15 cellular contexts compared by ENCODE assay signal in genomic region chr12:71865757-71866536, GRCh38. TPM values are rescaled to one million over a fixed set of nuclear protein-coding genes. Genes with fewer than 3 reads are reported as not detected.
A peak's percentile ranks its signal among the peaks of the same experiment; 100 is the strongest.
DNase-seq lines count a peak whose midpoint lies in the region; ATAC-seq and TF ChIP-seq lines count a peak whose summit lies in the region.
"Had no signal": no experiment of that assay in that cellular context is flagged by ENCODE, and none has a peak within 500 bp of the region (broad histone marks: within the 10 kb centered on the region; RNA-seq: fewer than 3 reads in every experiment).

No MANE protein-coding gene starts in this region.

- no peaks in the 10 kb centered on the region for H3K9me2 ChIP-seq in HCT116 (ENCODE audit: insufficient read depth)

- H4K20me1 ChIP-seq in HCT116 (ENCODE audit: insufficient read depth) (no peaks in the 10 kb centered on the region; the same call in 1 of the 2 replicates), mammary epithelial cell (ENCODE audit: insufficient read depth, low read length) (no peaks in the 10 kb centered on the region)

- WGBS in mammary epithelial cell (ENCODE audit: low coverage, missing lambda C conversion rate), result 52% methylated on average over 5 of the region's 5 CpGs

- in situ Hi-C loops in mammary epithelial cell (cut with MboI; ENCODE audit: low sequenced_read_pairs in 2 of 2), result no loop called here

- DNase-seq in A673 (ENCODE audit: low spot score) (no peak), HCT116 (ENCODE audit: low read depth, low spot score) (no peak), mammary epithelial cell (no peak), SHP77 (lab: John Stamatoyannopoulos, UW) (no peak), immature natural killer cell (no peak)
- DNase-seq in naive thymus-derived CD4-positive, alpha-beta T cell, result no peak
- DNase-seq in activated T-helper 1 cell treated with anti-CD3 and anti-CD28 coated beads, Interleukin-12 subunit alpha, Interleukin-12 subunit beta, Interleukin-2, Interleukin-4 antibody, amounts not matched to agents 30 ng/mL and 10 ng/mL and 1 ng/mL, durations not matched to agents 14 hours and 24 hours and 36 hours (ENCODE audit: low spot score), result no peak
- no peak for DNase-seq in CD4-positive, alpha-beta T cell
- DNase-seq: NCI-H1694 treated with DMSO at 0.1 percent for 48 hours; NCI-H526 treated with DMSO at 0.1 percent for 48 hours; Peyer's patch; stimulated activated naive CD4-positive, alpha-beta T cell treated with Interleukin-2 at 50 U/mL for 16 hours; T-helper 1 cell had no signal

- H3K9me3 ChIP-seq in A673 (ENCODE audit: low read depth, low read length, poor library complexity, severe bottlenecking), result peaks cover 25% of the 10 kb centered on the region
- H3K9me3 ChIP-seq in HCT116 (ENCODE audit: control insufficient read depth in 1 of 2, insufficient read depth in 1 of 2, low read depth in 1 of 2, low read length in 2 of 2), result 0 out of 4 replicates have a peak, but pooled peaks cover 0 to 3% of the 10 kb centered on the region in 2 experiments
- H3K9me3 ChIP-seq in mammary epithelial cell (replicated peaks; ENCODE audit: insufficient read depth, low read length), result peaks cover 6% of the 10 kb centered on the region
- peaks cover 0 to 21% (median 3%) of the 10 kb centered on the region in 3 experiments for H3K9me3 ChIP-seq in naive thymus-derived CD4-positive, alpha-beta T cell (ENCODE audit: control insufficient read depth in 2 of 3, low read length in 3 of 3)
- peaks cover 26% of the 10 kb centered on the region for H3K9me3 ChIP-seq in CD4-positive, alpha-beta T cell (ENCODE audit: control insufficient read depth, low read length)

- H3K36me3 ChIP-seq in A673 (ENCODE audit: insufficient read depth, low read length, poor library complexity, severe bottlenecking) (peaks cover 20% of the 10 kb centered on the region), HCT116 (ENCODE audit: control insufficient read depth in 1 of 2, insufficient read depth in 2 of 2, low read length in 2 of 2) (no peaks in the 10 kb centered on the region), mammary epithelial cell (ENCODE audit: insufficient read depth, low read length) (no peaks in the 10 kb centered on the region)
- H3K36me3 ChIP-seq in naive thymus-derived CD4-positive, alpha-beta T cell (ENCODE audit: control insufficient read depth in 2 of 3, insufficient read depth in 3 of 3, low read length in 3 of 3), result peaks cover 0 to 13% (median 0%) of the 10 kb centered on the region in 3 experiments
- H3K36me3 ChIP-seq: adrenal gland had no signal

- 0 out of 2 replicates have a peak overlapping the region, but pooled peaks have one; percentile 10 for H3K4me2 ChIP-seq in HCT116 (ENCODE audit: low read length)
- peak overlapping the region; percentile 12 for H3K4me2 ChIP-seq in mammary epithelial cell (ENCODE audit: insufficient read depth, low read depth, low read length)

- dilution Hi-C loops in mammary epithelial cell (cut with HindIII; ENCODE audit: low sequenced_read_pairs), result no loop called here

- peak overlapping the region in 7 of 10 donors; percentile 7 to 62 (median 45) for H3K4me3 Mint-ChIP-seq in naive thymus-derived CD4-positive, alpha-beta T cell
- no peak overlapping the region for H3K4me3 Mint-ChIP-seq in activated T-helper 1 cell treated with anti-CD3 and anti-CD28 coated beads, Interleukin-12 subunit alpha, Interleukin-12 subunit beta, Interleukin-2, Interleukin-4 antibody, amounts not matched to agents 30 ng/mL and 10 ng/mL and 1 ng/mL, durations not matched to agents 14 hours and 24 hours and 36 hours
- H3K4me3 Mint-ChIP-seq in immature natural killer cell, result peak overlapping the region in 1 of 5 donors; percentile 13
- H3K4me3 Mint-ChIP-seq in CD4-positive, alpha-beta T cell, result no peak overlapping the region
- H3K4me3 Mint-ChIP-seq: nephron had no signal

- H3K27ac ChIP-seq in A673 (ENCODE audit: low read depth, low read length, poor library complexity, severe bottlenecking), result peak overlapping the region; percentile 69
- no peak overlapping the region for H3K27ac ChIP-seq in HCT116 (ENCODE audit: low read depth, low read length)
- peak overlapping the region; percentile 38 for H3K27ac ChIP-seq in mammary epithelial cell (ENCODE audit: insufficient read depth, low read depth, low read length)
- no peak overlapping the region for H3K27ac ChIP-seq in naive thymus-derived CD4-positive, alpha-beta T cell (ENCODE audit: low read depth, low read length)
- H3K27ac ChIP-seq in CD4-positive, alpha-beta T cell (ENCODE audit: low read depth, low read length), result no peak overlapping the region
- H3K27ac ChIP-seq: adrenal gland, Peyer's patch had no signal

- no peaks in the 10 kb centered on the region for H3K27me3 Mint-ChIP-seq in naive thymus-derived CD4-positive, alpha-beta T cell
- H3K27me3 Mint-ChIP-seq in activated T-helper 1 cell treated with anti-CD3 and anti-CD28 coated beads, Interleukin-12 subunit alpha, Interleukin-12 subunit beta, Interleukin-2, Interleukin-4 antibody, amounts not matched to agents 30 ng/mL and 10 ng/mL and 1 ng/mL, durations not matched to agents 14 hours and 24 hours and 36 hours (ENCODE audit: insufficient read depth), result no peaks in the 10 kb centered on the region
- H3K27me3 Mint-ChIP-seq in immature natural killer cell (ENCODE audit: low read depth in 3 of 3), result peaks cover 0 to 1% (median 0%) of the 10 kb centered on the region in 3 donors
- H3K27me3 Mint-ChIP-seq in CD4-positive, alpha-beta T cell, result no peaks in the 10 kb centered on the region

- H3K36me3 Mint-ChIP-seq in naive thymus-derived CD4-positive, alpha-beta T cell, result peaks cover 10 to 36% (median 34%) of the 10 kb centered on the region in 5 donors
- peaks cover 24% of the 10 kb centered on the region for H3K36me3 Mint-ChIP-seq in activated T-helper 1 cell treated with anti-CD3 and anti-CD28 coated beads, Interleukin-12 subunit alpha, Interleukin-12 subunit beta, Interleukin-2, Interleukin-4 antibody, amounts not matched to agents 30 ng/mL and 10 ng/mL and 1 ng/mL, durations not matched to agents 14 hours and 24 hours and 36 hours (ENCODE audit: low read depth)
- H3K36me3 Mint-ChIP-seq in immature natural killer cell, result peaks cover 18 to 27% (median 21%) of the 10 kb centered on the region in 3 donors
- peaks cover 63% of the 10 kb centered on the region for H3K36me3 Mint-ChIP-seq in CD4-positive, alpha-beta T cell (ENCODE audit: low read depth)

- H3K27ac Mint-ChIP-seq in naive thymus-derived CD4-positive, alpha-beta T cell, result peak overlapping the region in 8 of 9 donors; percentile 7 to 61 (median 50)
- H3K27ac Mint-ChIP-seq in activated T-helper 1 cell treated with anti-CD3 and anti-CD28 coated beads, Interleukin-12 subunit alpha, Interleukin-12 subunit beta, Interleukin-2, Interleukin-4 antibody, amounts not matched to agents 30 ng/mL and 10 ng/mL and 1 ng/mL, durations not matched to agents 14 hours and 24 hours and 36 hours, result no peak overlapping the region
- peak overlapping the region in 1 of 6 donors; percentile 50 for H3K27ac Mint-ChIP-seq in immature natural killer cell
- H3K27ac Mint-ChIP-seq in CD4-positive, alpha-beta T cell, result no peak overlapping the region
- H3K27ac Mint-ChIP-seq: nephron had no signal

- TF ChIP-seq CTCF in A673 (conservative IDR thresholded peaks at IDR 0.05; ENCODE audit: low read depth, low read length) (no peak), HCT116 (IDR thresholded peaks at IDR 0.05 in 2 of 3, conservative IDR thresholded peaks at IDR 0.05 in 1 of 3; ENCODE audit: borderline replicate concordance in 1 of 3, insufficient read depth in 1 of 3, low read depth in 2 of 3, low read length in 2 of 3) (no peak), mammary epithelial cell (conservative IDR thresholded peaks at IDR 0.05 in 1 of 2, IDR thresholded peaks at IDR 0.05 in 1 of 2; ENCODE audit: extremely low read depth in 1 of 2, insufficient read depth in 1 of 2, low read depth in 1 of 2, low read length in 2 of 2) (no peak)
- TF ChIP-seq CTCF in CD4-positive, alpha-beta T cell (IDR thresholded peaks at IDR 0.05), result no peak

- intact Hi-C loops in A673 (cut with micrococcal nuclease; ENCODE audit: unreplicated experiment) (no loop called here), HCT116 (cut with micrococcal nuclease) (no loop called here), mammary epithelial cell (cut with micrococcal nuclease) (no loop called here)
- intact Hi-C loops in naive thymus-derived CD4-positive, alpha-beta T cell (cut with micrococcal nuclease), result no loop called here
- intact Hi-C loops in activated T-helper 1 cell treated with anti-CD3 and anti-CD28 coated beads, Interleukin-12 subunit alpha, Interleukin-12 subunit beta, Interleukin-2, Interleukin-4 antibody, amounts not matched to agents 30 ng/mL and 10 ng/mL and 1 ng/mL, durations not matched to agents 14 hours and 24 hours and 36 hours (cut with micrococcal nuclease), result no loop called here
- intact Hi-C loops in CD4-positive, alpha-beta T cell (cut with DNase I, micrococcal nuclease), result no loop called here

- BruUV-seq in A673 (replicated peaks; lab: Mats Ljungman, UMichigan) (no TSS peak), HCT116 (replicated peaks; lab: Mats Ljungman, UMichigan) (no TSS peak), mammary epithelial cell (replicated peaks; lab: Mats Ljungman, UMichigan) (no TSS peak)

- POLR2A ChIA-PET in A673 (lab: Charles Lee; ENCODE audit: low non-redundant PET), result interaction anchor here (0.6 to 0.7 kb wide), 3 partner anchors 11 to 659 kb away, joined by 3 to 4 read pairs (median 3); no protein-coding TSS in a partner anchor
- POLR2A ChIA-PET in HCT116 (lab: Charles Lee), result no interaction called here
- POLR2A ChIA-PET in naive thymus-derived CD4-positive, alpha-beta T cell (lab: Charles Lee), result no interaction called here
- POLR2A ChIA-PET in CD4-positive, alpha-beta T cell (lab: Charles Lee), result no interaction called here

- peaks cover 33 to 85% (median 62%) of the 10 kb centered on the region in 7 donors for H3K4me1 Mint-ChIP-seq in naive thymus-derived CD4-positive, alpha-beta T cell
- H3K4me1 Mint-ChIP-seq in activated T-helper 1 cell treated with anti-CD3 and anti-CD28 coated beads, Interleukin-12 subunit alpha, Interleukin-12 subunit beta, Interleukin-2, Interleukin-4 antibody, amounts not matched to agents 30 ng/mL and 10 ng/mL and 1 ng/mL, durations not matched to agents 14 hours and 24 hours and 36 hours (ENCODE audit: low read depth), result peaks cover 22% of the 10 kb centered on the region
- peaks cover 58 to 74% of the 10 kb centered on the region in 2 donors for H3K4me1 Mint-ChIP-seq in immature natural killer cell
- peaks cover 80% of the 10 kb centered on the region for H3K4me1 Mint-ChIP-seq in CD4-positive, alpha-beta T cell (ENCODE audit: low read depth)
- H3K4me1 Mint-ChIP-seq: nephron had no signal

- H3K4me3 ChIP-seq in A673 (ENCODE audit: low read depth, low read length, poor library complexity, severe bottlenecking) (no peak overlapping the region), HCT116 (replicated peaks in 1 of 2; ENCODE audit: low read depth in 1 of 2, low read length in 2 of 2) (no peak overlapping the region), mammary epithelial cell (replicated peaks in 1 of 3; ENCODE audit: insufficient read depth in 1 of 3, low read depth in 2 of 3, low read length in 3 of 3) (no peak overlapping the region)
- H3K4me3 ChIP-seq in naive thymus-derived CD4-positive, alpha-beta T cell (ENCODE audit: low read length), result no peak overlapping the region
- H3K4me3 ChIP-seq: adrenal gland, Peyer's patch had no signal

- TF ChIP-seq RAD21 in HCT116 (IDR thresholded peaks at IDR 0.05; ENCODE audit: low read depth), result no peak

- H3K79me2 ChIP-seq in HCT116 (ENCODE audit: insufficient read depth, low read length), result peaks cover 97% of the 10 kb centered on the region
- H3K79me2 ChIP-seq in mammary epithelial cell (ENCODE audit: insufficient read depth, low read length), result peaks cover 76% of the 10 kb centered on the region

- ATAC-seq in HCT116, result peak; percentile 30; the same call in 1 of the 2 replicates
- peak; percentile 28 for ATAC-seq in naive thymus-derived CD4-positive, alpha-beta T cell
- ATAC-seq in CD4-positive, alpha-beta T cell (ENCODE audit: poor library complexity), result no peak

- RAD21 ChIA-PET in HCT116 (lab: Charles Lee; ENCODE audit: low non-redundant PET in 1 of 2, low total read pairs in 2 of 2, uncharacterized antibody in 2 of 2, unreplicated experiment in 2 of 2), result no interaction called here

- H2AFZ ChIP-seq in HCT116 (ENCODE audit: low read depth, low read length, poor library complexity, severe bottlenecking) (no peak overlapping the region), mammary epithelial cell (ENCODE audit: low read depth, low read length) (peak overlapping the region; percentile 24)

- H3K27me3 ChIP-seq in A673 (replicated peaks; ENCODE audit: insufficient read depth, low read depth, low read length, poor library complexity) (no peaks in the 10 kb centered on the region), HCT116 (ENCODE audit: insufficient read depth, low read length) (no peaks in the 10 kb centered on the region), mammary epithelial cell (ENCODE audit: insufficient read depth, low read length) (no peaks in the 10 kb centered on the region)
- no peaks in the 10 kb centered on the region for H3K27me3 ChIP-seq in naive thymus-derived CD4-positive, alpha-beta T cell (ENCODE audit: control insufficient read depth in 2 of 2, insufficient read depth in 2 of 2, low read length in 2 of 2)
- no peaks in the 10 kb centered on the region for H3K27me3 ChIP-seq in CD4-positive, alpha-beta T cell (ENCODE audit: control insufficient read depth, insufficient read depth, low read length)
- H3K27me3 ChIP-seq: adrenal gland, Peyer's patch had no signal

- CTCF ChIA-PET in A673 (lab: Charles Lee), result interaction anchor here (0.6 to 0.9 kb wide), 2 partner anchors 11 to 24 kb away, joined by 4 to 5 read pairs; no protein-coding TSS in a partner anchor
- CTCF ChIA-PET in HCT116 (lab: Charles Lee), result no interaction called here
- CTCF ChIA-PET in mammary epithelial cell (lab: Charles Lee; ENCODE audit: low non-redundant PET), result no interaction called here
- CTCF ChIA-PET in naive thymus-derived CD4-positive, alpha-beta T cell (lab: Charles Lee), result interaction anchor here (1.0 to 1.4 kb wide), 2 partner anchors 9 to 56 kb away, joined by 3 read pairs; no protein-coding TSS in a partner anchor
- CTCF ChIA-PET in CD4-positive, alpha-beta T cell (lab: Charles Lee), result interaction anchor here (1.5 kb wide), 1 partner anchor 19 kb away, joined by 4 read pairs; no protein-coding TSS in a partner anchor

- no peak overlapping the region for H3K9ac ChIP-seq in HCT116 (ENCODE audit: low read length)
- no peak overlapping the region for H3K9ac ChIP-seq in mammary epithelial cell (ENCODE audit: insufficient read depth, low read length)

- H3K9me3 Mint-ChIP-seq in naive thymus-derived CD4-positive, alpha-beta T cell, result peaks cover 3 to 33% (median 21%) of the 10 kb centered on the region in 11 donors
- H3K9me3 Mint-ChIP-seq in activated T-helper 1 cell treated with anti-CD3 and anti-CD28 coated beads, Interleukin-12 subunit alpha, Interleukin-12 subunit beta, Interleukin-2, Interleukin-4 antibody, amounts not matched to agents 30 ng/mL and 10 ng/mL and 1 ng/mL, durations not matched to agents 14 hours and 24 hours and 36 hours, result peaks cover 20% of the 10 kb centered on the region
- peaks cover 12 to 23% (median 18%) of the 10 kb centered on the region in 6 donors for H3K9me3 Mint-ChIP-seq in immature natural killer cell
- H3K9me3 Mint-ChIP-seq in CD4-positive, alpha-beta T cell, result peaks cover 12% of the 10 kb centered on the region

- no peak for TF ChIP-seq POLR2A in HCT116 (IDR thresholded peaks at IDR 0.05; ENCODE audit: borderline replicate concordance, extremely low read depth, insufficient read depth, insufficient read length)

- H3K4me1 ChIP-seq in A673 (ENCODE audit: insufficient read depth, low read length, poor library complexity, severe bottlenecking) (peaks cover 54% of the 10 kb centered on the region), HCT116 (ENCODE audit: control insufficient read depth in 1 of 2, insufficient read depth in 2 of 2, low read length in 2 of 2) (peaks cover 0 to 12% of the 10 kb centered on the region in 2 experiments; a peak in 1 of 4 replicates), mammary epithelial cell (ENCODE audit: insufficient read depth, low read length) (peaks cover 18% of the 10 kb centered on the region)
- peaks cover 6 to 17% of the 10 kb centered on the region in 2 donors for H3K4me1 ChIP-seq in naive thymus-derived CD4-positive, alpha-beta T cell (ENCODE audit: control insufficient read depth in 2 of 2, insufficient read depth in 2 of 2, low read length in 2 of 2)

RNA-seq across cellular contexts. Expression of gene TBC1D15, which starts 26.4 kb away (rescaled TPM):
- total RNA-seq in A673 (2021), result 138 and 160 TPM in 2 replicates
- total RNA-seq in HCT116 (2021; ENCODE audit: unreplicated experiment), result 37.3 TPM
- polyA plus RNA-seq in HCT116 (2012), result 14.1 and 14.8 TPM in 2 replicates
- total RNA-seq in mammary epithelial cell, result 10 to 100 TPM; 12.5 to 25.6 TPM
- polyA plus RNA-seq in mammary epithelial cell, result 11.3 TPM
- 33.2 TPM for polyA minus RNA-seq in mammary epithelial cell
- 100 to 1,000 TPM in 2 of 5 experiments, 10 to 100 TPM in 3; 55.8 to 111 (median 86.4) TPM for total RNA-seq in naive thymus-derived CD4-positive, alpha-beta T cell
- 10 to 100 TPM; 55.0 to 61.5 TPM for polyA plus RNA-seq in naive thymus-derived CD4-positive, alpha-beta T cell
- total RNA-seq in activated T-helper 1 cell treated with anti-CD3 and anti-CD28 coated beads, Interleukin-12 subunit alpha, Interleukin-12 subunit beta, Interleukin-2, Interleukin-4 antibody, amounts not matched to agents 30 ng/mL and 10 ng/mL and 1 ng/mL, durations not matched to agents 14 hours and 24 hours and 36 hours, result 41.3 and 41.8 TPM in 2 replicates
- 10 to 100 TPM; 19.7 to 33.7 (median 29.6) TPM for polyA plus RNA-seq in immature natural killer cell
- 100 to 1,000 TPM; 121 to 123 TPM for total RNA-seq in CD4-positive, alpha-beta T cell

Comparison
In these comparisons a context has a peak if more than half of its experiments do, and no peak if none do; other contexts are left out.
1. H3K27ac ChIP-seq: peak in A673 (single experiment) and mammary epithelial cell (single experiment); none in HCT116 (single experiment), naive thymus-derived CD4-positive, alpha-beta T cell (single experiment) and CD4-positive, alpha-beta T cell (single experiment).
2. H3K27ac Mint-ChIP-seq: peak in naive thymus-derived CD4-positive, alpha-beta T cell (8 of 9); none in activated T-helper 1 cell treated with anti-CD3 and anti-CD28 coated beads, Interleukin-12 subunit alpha, Interleukin-12 subunit beta, Interleukin-2, Interleukin-4 antibody, amounts not matched to agents 30 ng/mL and 10 ng/mL and 1 ng/mL, durations not matched to agents 14 hours and 24 hours and 36 hours (single experiment) and CD4-positive, alpha-beta T cell (single experiment).
3. H3K4me3 Mint-ChIP-seq: peak in naive thymus-derived CD4-positive, alpha-beta T cell (7 of 10); none in activated T-helper 1 cell treated with anti-CD3 and anti-CD28 coated beads, Interleukin-12 subunit alpha, Interleukin-12 subunit beta, Interleukin-2, Interleukin-4 antibody, amounts not matched to agents 30 ng/mL and 10 ng/mL and 1 ng/mL, durations not matched to agents 14 hours and 24 hours and 36 hours (single experiment) and CD4-positive, alpha-beta T cell (single experiment).
4. CTCF ChIA-PET loops: an anchor here in A673 (0.6 to 0.9 kb wide), naive thymus-derived CD4-positive, alpha-beta T cell (1.0 to 1.4 kb wide) and CD4-positive, alpha-beta T cell (1.5 kb wide); none called in HCT116 and mammary epithelial cell.